In the genomic region with DNA sequence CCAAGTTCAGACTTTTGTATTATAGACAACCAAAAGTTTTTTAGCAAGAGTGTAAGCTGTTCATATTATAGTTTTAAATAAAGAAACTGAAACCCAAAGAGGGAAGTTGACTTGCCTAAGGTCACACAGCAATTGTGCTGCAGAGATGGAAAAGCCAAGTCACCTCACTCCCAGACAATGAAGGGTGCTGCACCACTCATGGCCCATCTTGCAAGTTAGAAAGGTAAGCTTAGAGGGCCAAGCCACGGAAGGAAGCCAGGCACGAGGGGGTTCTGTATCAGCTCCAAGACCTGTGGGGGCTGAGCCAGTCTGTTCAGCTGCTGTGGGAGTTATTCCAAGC, we compare ENCODE assay signal across 13 cellular contexts. TPM values are rescaled to one million over a fixed set of nuclear protein-coding genes. Genes with fewer than 3 reads are reported as not detected.
DNase-seq lines count a peak whose midpoint lies in the region; ATAC-seq and TF ChIP-seq lines count a peak whose summit lies in the region.
"Had no signal": no experiment of that assay in that cellular context is flagged by ENCODE, and none has a peak within 500 bp of the region (broad histone marks: within the 10 kb centered on the region; RNA-seq: fewer than 3 reads in every experiment).

No MANE protein-coding gene starts in this region.

- no peaks in the 10 kb centered on the region for H3K9me2 ChIP-seq in MM.1S (replicated peaks; ENCODE audit: insufficient read depth, low read length)

- CTCF ChIA-PET in activated naive CD4-positive, alpha-beta T cell treated with anti-CD3 and anti-CD28 coated beads for 36 hours (lab: Charles Lee): interaction anchor here (0.8 to 1.8 kb wide), 4 partner anchors 9 to 29 kb away, joined by 3 to 7 read pairs (median 4); no protein-coding TSS in a partner anchor

- peak; percentile 8 for DNase-seq in activated naive CD4-positive, alpha-beta T cell treated with anti-CD3 and anti-CD28 coated beads for 36 hours
- no peak for DNase-seq in activated naive CD4-positive, alpha-beta T cell treated with anti-CD3 and anti-CD28 coated beads, Interleukin-2, amount 50 U/mL, for 16 hours
- DNase-seq in MM.1S (peak; percentile 27), NCI-H524 (lab: John Stamatoyannopoulos, UW) (no peak)
- no peak for DNase-seq in stimulated activated naive B cell treated with anti-CD40 and anti-IgM and Interleukin-4, amounts not matched to agents 10 μg/mL and 1 μg/mL and 100 μg/mL, for 72 hours
- no peak for DNase-seq in activated T-cell treated with anti-CD3 and anti-CD28 coated beads, Interleukin-2, amount 50 U/mL, for 48 hours
- no peak for DNase-seq in T-helper 2 cell treated with Interferon-gamma antibody and Interleukin-4, amounts not matched to agents 5 μg/mL and 100 μg/mL, for 36 hours (ENCODE audit: low spot score)
- DNase-seq: ACHN; activated naive CD8-positive, alpha-beta T cell treated with anti-CD3 and anti-CD28 coated beads, Interleukin-2, amount 10 ng/mL, durations not matched to agents 7 days and 5 days; DMS53; left cardiac atrium had no signal

- H4K20me1 ChIP-seq in MM.1S (ENCODE audit: insufficient read depth, low read length): no peaks in the 10 kb centered on the region

- H3K79me2 ChIP-seq in MM.1S (ENCODE audit: low read length): no peaks in the 10 kb centered on the region

- no peaks in the 10 kb centered on the region for H3K36me3 ChIP-seq in MM.1S (replicated peaks; ENCODE audit: insufficient read depth, low read length)

- no peak overlapping the region for H3K9ac ChIP-seq in MM.1S (ENCODE audit: low read length)

- peak overlapping the region; percentile 9 for H2AFZ ChIP-seq in MM.1S (ENCODE audit: low read length)

- no peak overlapping the region for H3K4me2 ChIP-seq in MM.1S (ENCODE audit: low read depth, low read length)

- no peaks in the 10 kb centered on the region for H3K9me3 ChIP-seq in MM.1S (replicated peaks; ENCODE audit: insufficient read depth, low read length)

- H3K4me3 ChIP-seq in MM.1S (ENCODE audit: low read length): no peak overlapping the region

- H3F3A ChIP-seq in MM.1S (ENCODE audit: insufficient read depth, low read length): no peaks in the 10 kb centered on the region

- H3K27me3 Mint-ChIP-seq in activated naive CD4-positive, alpha-beta T cell treated with anti-CD3 and anti-CD28 coated beads for 36 hours (ENCODE audit: low read depth): peaks cover 39% of the 10 kb centered on the region
- H3K27me3 Mint-ChIP-seq in stimulated activated naive B cell treated with anti-CD40 and anti-IgM and Interleukin-4, amounts not matched to agents 10 μg/mL and 1 μg/mL and 100 μg/mL, for 72 hours: peaks cover 50% of the 10 kb centered on the region in 2 donors
- peaks cover 40% of the 10 kb centered on the region for H3K27me3 Mint-ChIP-seq in T-helper 2 cell treated with Interferon-gamma antibody and Interleukin-4, amounts not matched to agents 5 μg/mL and 100 μg/mL, for 36 hours (ENCODE audit: low read depth)

- TF ChIP-seq CTCF in MM.1S (IDR thresholded peaks at IDR 0.05; ENCODE audit: low read length): no peak

- H3K4me1 Mint-ChIP-seq in activated naive CD4-positive, alpha-beta T cell treated with anti-CD3 and anti-CD28 coated beads for 36 hours (ENCODE audit: low read depth): peaks cover 10% of the 10 kb centered on the region
- peaks cover 18 to 32% of the 10 kb centered on the region in 2 donors for H3K4me1 Mint-ChIP-seq in stimulated activated naive B cell treated with anti-CD40 and anti-IgM and Interleukin-4, amounts not matched to agents 10 μg/mL and 1 μg/mL and 100 μg/mL, for 72 hours
- H3K4me1 Mint-ChIP-seq in T-helper 2 cell treated with Interferon-gamma antibody and Interleukin-4, amounts not matched to agents 5 μg/mL and 100 μg/mL, for 36 hours (ENCODE audit: low read depth): no peaks in the 10 kb centered on the region

- H3K27ac ChIP-seq in MM.1S (ENCODE audit: low read length): no peak overlapping the region

- intact Hi-C loops in activated naive CD4-positive, alpha-beta T cell treated with anti-CD3 and anti-CD28 coated beads for 36 hours (cut with micrococcal nuclease): no loop called here

- H3K27me3 ChIP-seq in MM.1S (replicated peaks; ENCODE audit: insufficient read depth, low read length): 0 out of 2 replicates have a peak, but pooled peaks cover 9% of the 10 kb centered on the region

- no peak overlapping the region for H3K4me3 Mint-ChIP-seq in activated naive CD4-positive, alpha-beta T cell treated with anti-CD3 and anti-CD28 coated beads for 36 hours
- peak overlapping the region in 1 of 2 donors; percentile 41 for H3K4me3 Mint-ChIP-seq in stimulated activated naive B cell treated with anti-CD40 and anti-IgM and Interleukin-4, amounts not matched to agents 10 μg/mL and 1 μg/mL and 100 μg/mL, for 72 hours
- H3K4me3 Mint-ChIP-seq in T-helper 2 cell treated with Interferon-gamma antibody and Interleukin-4, amounts not matched to agents 5 μg/mL and 100 μg/mL, for 36 hours: no peak overlapping the region
- H3K4me3 Mint-ChIP-seq: activated naive CD8-positive, alpha-beta T cell treated with anti-CD3 and anti-CD28 coated beads, Interleukin-2, amount 10 ng/mL, durations not matched to agents 7 days and 5 days had no signal

- H3K4me1 ChIP-seq in MM.1S (ENCODE audit: low read length): peaks cover 10% of the 10 kb centered on the region; the same call in 1 of the 2 replicates

- no peaks in the 10 kb centered on the region for H3K36me3 Mint-ChIP-seq in activated naive CD4-positive, alpha-beta T cell treated with anti-CD3 and anti-CD28 coated beads for 36 hours (ENCODE audit: low read depth)
- H3K36me3 Mint-ChIP-seq in stimulated activated naive B cell treated with anti-CD40 and anti-IgM and Interleukin-4, amounts not matched to agents 10 μg/mL and 1 μg/mL and 100 μg/mL, for 72 hours: peaks cover 2 to 4% of the 10 kb centered on the region in 2 donors
- H3K36me3 Mint-ChIP-seq in T-helper 2 cell treated with Interferon-gamma antibody and Interleukin-4, amounts not matched to agents 5 μg/mL and 100 μg/mL, for 36 hours (ENCODE audit: low read depth): no peaks in the 10 kb centered on the region

- peaks cover 2% of the 10 kb centered on the region for H3K9me3 Mint-ChIP-seq in activated naive CD4-positive, alpha-beta T cell treated with anti-CD3 and anti-CD28 coated beads for 36 hours
- H3K9me3 Mint-ChIP-seq in stimulated activated naive B cell treated with anti-CD40 and anti-IgM and Interleukin-4, amounts not matched to agents 10 μg/mL and 1 μg/mL and 100 μg/mL, for 72 hours: peaks cover 2 to 4% of the 10 kb centered on the region in 2 donors
- no peaks in the 10 kb centered on the region for H3K9me3 Mint-ChIP-seq in T-helper 2 cell treated with Interferon-gamma antibody and Interleukin-4, amounts not matched to agents 5 μg/mL and 100 μg/mL, for 36 hours

- no peak overlapping the region for H3K27ac Mint-ChIP-seq in activated naive CD4-positive, alpha-beta T cell treated with anti-CD3 and anti-CD28 coated beads for 36 hours
- H3K27ac Mint-ChIP-seq in stimulated activated naive B cell treated with anti-CD40 and anti-IgM and Interleukin-4, amounts not matched to agents 10 μg/mL and 1 μg/mL and 100 μg/mL, for 72 hours: peak overlapping the region; percentile 81
- no peak overlapping the region for H3K27ac Mint-ChIP-seq in T-helper 2 cell treated with Interferon-gamma antibody and Interleukin-4, amounts not matched to agents 5 μg/mL and 100 μg/mL, for 36 hours
- H3K27ac Mint-ChIP-seq: activated naive CD8-positive, alpha-beta T cell treated with anti-CD3 and anti-CD28 coated beads, Interleukin-2, amount 10 ng/mL, durations not matched to agents 7 days and 5 days had no signal

- peak; percentile 70 for ATAC-seq in GM21723 (IDR thresholded peaks at IDR 0.05; ENCODE audit: unreplicated experiment)
- peak; percentile 91 to 93 for ATAC-seq in stimulated activated naive B cell treated with anti-CD40 and anti-IgM and Interleukin-4, amounts not matched to agents 10 μg/mL and 1 μg/mL and 100 μg/mL, for 72 hours (replicated peaks)

RNA-seq across cellular contexts. Expression of gene DEFB124, which starts 0.9 kb away (rescaled TPM):
- total RNA-seq in activated naive CD4-positive, alpha-beta T cell treated with anti-CD3 and anti-CD28 coated beads for 36 hours: not detected
- total RNA-seq: activated naive CD8-positive, alpha-beta T cell treated with anti-CD3 and anti-CD28 coated beads, Interleukin-2, amount 10 ng/mL, durations not matched to agents 7 days and 5 days; fibroblast of villous mesenchyme had no signal

RNA-seq across cellular contexts. Expression of gene REM1, which starts 1.0 kb away (rescaled TPM):
- total RNA-seq in activated naive CD4-positive, alpha-beta T cell treated with anti-CD3 and anti-CD28 coated beads for 36 hours: not detected
- total RNA-seq: activated naive CD8-positive, alpha-beta T cell treated with anti-CD3 and anti-CD28 coated beads, Interleukin-2, amount 10 ng/mL, durations not matched to agents 7 days and 5 days; fibroblast of villous mesenchyme had no signal

RNA-seq across cellular contexts. Expression of gene DEFB123, which starts 33.6 kb away (rescaled TPM):
- total RNA-seq in activated naive CD4-positive, alpha-beta T cell treated with anti-CD3 and anti-CD28 coated beads for 36 hours: not detected
- total RNA-seq: activated naive CD8-positive, alpha-beta T cell treated with anti-CD3 and anti-CD28 coated beads, Interleukin-2, amount 10 ng/mL, durations not matched to agents 7 days and 5 days; fibroblast of villous mesenchyme; left cardiac atrium had no signal

RNA-seq across cellular contexts. Expression of gene HM13, which starts 40.2 kb away (rescaled TPM):
- total RNA-seq in activated naive CD4-positive, alpha-beta T cell treated with anti-CD3 and anti-CD28 coated beads for 36 hours: 10 to 100 TPM; 67.3 to 69.4 TPM

Comparison
In these comparisons a context has a peak if more than half of its experiments do, and no peak if none do; other contexts are left out.
1. DNase-seq: peak in activated naive CD4-positive, alpha-beta T cell treated with anti-CD3 and anti-CD28 coated beads for 36 hours (single experiment) and MM.1S (single experiment); none in activated naive CD4-positive, alpha-beta T cell treated with anti-CD3 and anti-CD28 coated beads, Interleukin-2, amount 50 U/mL, for 16 hours (single experiment), stimulated activated naive B cell treated with anti-CD40 and anti-IgM and Interleukin-4, amounts not matched to agents 10 μg/mL and 1 μg/mL and 100 μg/mL, for 72 hours (single experiment), activated T-cell treated with anti-CD3 and anti-CD28 coated beads, Interleukin-2, amount 50 U/mL, for 48 hours (0 of 2), NCI-H524 (0 of 2) and T-helper 2 cell treated with Interferon-gamma antibody and Interleukin-4, amounts not matched to agents 5 μg/mL and 100 μg/mL, for 36 hours (single experiment).